1 cellular context compared by ENCODE assay signal in the genomic region with DNA sequence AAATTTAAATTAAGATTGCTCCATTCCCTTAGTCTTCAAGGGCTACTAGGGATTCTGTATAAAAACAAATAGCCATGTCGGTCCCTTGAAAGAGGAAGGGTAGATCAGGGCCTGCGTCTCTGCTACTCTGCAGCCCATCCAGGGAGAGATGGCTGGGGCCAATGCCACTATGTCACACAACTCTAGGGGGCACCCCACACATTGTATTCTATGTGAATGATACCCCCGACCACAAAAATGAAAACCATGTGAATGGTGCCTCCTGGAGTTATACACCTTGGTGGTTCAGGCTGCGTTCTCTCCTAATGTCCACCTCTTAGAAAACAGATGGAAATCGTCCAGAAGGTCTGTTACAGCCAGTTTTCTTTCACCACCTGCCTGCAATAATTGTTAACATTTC.
TF ChIP-seq lines count a peak whose summit lies in the region.

No MANE protein-coding gene starts in this region.

TF ChIP-seq in WTC11, 78 proteins besides CTCF, POLR2A, EP300 and RAD21:
- TF ChIP-seq, protein P1, sequence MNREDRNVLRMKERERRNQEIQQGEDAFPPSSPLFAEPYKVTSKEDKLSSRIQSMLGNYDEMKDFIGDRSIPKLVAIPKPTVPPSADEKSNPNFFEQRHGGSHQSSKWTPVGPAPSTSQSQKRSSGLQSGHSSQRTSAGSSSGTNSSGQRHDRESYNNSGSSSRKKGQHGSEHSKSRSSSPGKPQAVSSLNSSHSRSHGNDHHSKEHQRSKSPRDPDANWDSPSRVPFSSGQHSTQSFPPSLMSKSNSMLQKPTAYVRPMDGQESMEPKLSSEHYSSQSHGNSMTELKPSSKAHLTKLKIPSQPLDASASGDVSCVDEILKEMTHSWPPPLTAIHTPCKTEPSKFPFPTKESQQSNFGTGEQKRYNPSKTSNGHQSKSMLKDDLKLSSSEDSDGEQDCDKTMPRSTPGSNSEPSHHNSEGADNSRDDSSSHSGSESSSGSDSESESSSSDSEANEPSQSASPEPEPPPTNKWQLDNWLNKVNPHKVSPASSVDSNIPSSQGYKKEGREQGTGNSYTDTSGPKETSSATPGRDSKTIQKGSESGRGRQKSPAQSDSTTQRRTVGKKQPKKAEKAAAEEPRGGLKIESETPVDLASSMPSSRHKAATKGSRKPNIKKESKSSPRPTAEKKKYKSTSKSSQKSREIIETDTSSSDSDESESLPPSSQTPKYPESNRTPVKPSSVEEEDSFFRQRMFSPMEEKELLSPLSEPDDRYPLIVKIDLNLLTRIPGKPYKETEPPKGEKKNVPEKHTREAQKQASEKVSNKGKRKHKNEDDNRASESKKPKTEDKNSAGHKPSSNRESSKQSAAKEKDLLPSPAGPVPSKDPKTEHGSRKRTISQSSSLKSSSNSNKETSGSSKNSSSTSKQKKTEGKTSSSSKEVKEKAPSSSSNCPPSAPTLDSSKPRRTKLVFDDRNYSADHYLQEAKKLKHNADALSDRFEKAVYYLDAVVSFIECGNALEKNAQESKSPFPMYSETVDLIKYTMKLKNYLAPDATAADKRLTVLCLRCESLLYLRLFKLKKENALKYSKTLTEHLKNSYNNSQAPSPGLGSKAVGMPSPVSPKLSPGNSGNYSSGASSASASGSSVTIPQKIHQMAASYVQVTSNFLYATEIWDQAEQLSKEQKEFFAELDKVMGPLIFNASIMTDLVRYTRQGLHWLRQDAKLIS (CRISPR knock-in tag; IDR thresholded peaks at IDR 0.05; ENCODE audit: borderline replicate concordance): no peak
- TF ChIP-seq, protein P2, sequence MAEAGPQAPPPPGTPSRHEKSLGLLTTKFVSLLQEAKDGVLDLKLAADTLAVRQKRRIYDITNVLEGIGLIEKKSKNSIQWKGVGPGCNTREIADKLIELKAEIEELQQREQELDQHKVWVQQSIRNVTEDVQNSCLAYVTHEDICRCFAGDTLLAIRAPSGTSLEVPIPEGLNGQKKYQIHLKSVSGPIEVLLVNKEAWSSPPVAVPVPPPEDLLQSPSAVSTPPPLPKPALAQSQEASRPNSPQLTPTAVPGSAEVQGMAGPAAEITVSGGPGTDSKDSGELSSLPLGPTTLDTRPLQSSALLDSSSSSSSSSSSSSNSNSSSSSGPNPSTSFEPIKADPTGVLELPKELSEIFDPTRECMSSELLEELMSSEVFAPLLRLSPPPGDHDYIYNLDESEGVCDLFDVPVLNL (CRISPR knock-in tag; IDR thresholded peaks at IDR 0.05; ENCODE audit: borderline replicate concordance, low read depth): no peak
- no peak for TF ChIP-seq JUN (CRISPR knock-in tag; IDR thresholded peaks at IDR 0.05)
- no peak for TF ChIP-seq TP53 (CRISPR knock-in tag; IDR thresholded peaks at IDR 0.05)
- TF ChIP-seq, protein P3, sequence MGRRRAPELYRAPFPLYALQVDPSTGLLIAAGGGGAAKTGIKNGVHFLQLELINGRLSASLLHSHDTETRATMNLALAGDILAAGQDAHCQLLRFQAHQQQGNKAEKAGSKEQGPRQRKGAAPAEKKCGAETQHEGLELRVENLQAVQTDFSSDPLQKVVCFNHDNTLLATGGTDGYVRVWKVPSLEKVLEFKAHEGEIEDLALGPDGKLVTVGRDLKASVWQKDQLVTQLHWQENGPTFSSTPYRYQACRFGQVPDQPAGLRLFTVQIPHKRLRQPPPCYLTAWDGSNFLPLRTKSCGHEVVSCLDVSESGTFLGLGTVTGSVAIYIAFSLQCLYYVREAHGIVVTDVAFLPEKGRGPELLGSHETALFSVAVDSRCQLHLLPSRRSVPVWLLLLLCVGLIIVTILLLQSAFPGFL (CRISPR knock-in tag; IDR thresholded peaks at IDR 0.05; ENCODE audit: borderline replicate concordance): no peak
- TF ChIP-seq, protein P4, sequence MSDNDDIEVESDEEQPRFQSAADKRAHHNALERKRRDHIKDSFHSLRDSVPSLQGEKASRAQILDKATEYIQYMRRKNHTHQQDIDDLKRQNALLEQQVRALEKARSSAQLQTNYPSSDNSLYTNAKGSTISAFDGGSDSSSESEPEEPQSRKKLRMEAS (CRISPR knock-in tag; IDR thresholded peaks at IDR 0.05): no peak
- no peak for TF ChIP-seq EMX1 (CRISPR knock-in tag; IDR thresholded peaks at IDR 0.05)
- TF ChIP-seq, protein P5, sequence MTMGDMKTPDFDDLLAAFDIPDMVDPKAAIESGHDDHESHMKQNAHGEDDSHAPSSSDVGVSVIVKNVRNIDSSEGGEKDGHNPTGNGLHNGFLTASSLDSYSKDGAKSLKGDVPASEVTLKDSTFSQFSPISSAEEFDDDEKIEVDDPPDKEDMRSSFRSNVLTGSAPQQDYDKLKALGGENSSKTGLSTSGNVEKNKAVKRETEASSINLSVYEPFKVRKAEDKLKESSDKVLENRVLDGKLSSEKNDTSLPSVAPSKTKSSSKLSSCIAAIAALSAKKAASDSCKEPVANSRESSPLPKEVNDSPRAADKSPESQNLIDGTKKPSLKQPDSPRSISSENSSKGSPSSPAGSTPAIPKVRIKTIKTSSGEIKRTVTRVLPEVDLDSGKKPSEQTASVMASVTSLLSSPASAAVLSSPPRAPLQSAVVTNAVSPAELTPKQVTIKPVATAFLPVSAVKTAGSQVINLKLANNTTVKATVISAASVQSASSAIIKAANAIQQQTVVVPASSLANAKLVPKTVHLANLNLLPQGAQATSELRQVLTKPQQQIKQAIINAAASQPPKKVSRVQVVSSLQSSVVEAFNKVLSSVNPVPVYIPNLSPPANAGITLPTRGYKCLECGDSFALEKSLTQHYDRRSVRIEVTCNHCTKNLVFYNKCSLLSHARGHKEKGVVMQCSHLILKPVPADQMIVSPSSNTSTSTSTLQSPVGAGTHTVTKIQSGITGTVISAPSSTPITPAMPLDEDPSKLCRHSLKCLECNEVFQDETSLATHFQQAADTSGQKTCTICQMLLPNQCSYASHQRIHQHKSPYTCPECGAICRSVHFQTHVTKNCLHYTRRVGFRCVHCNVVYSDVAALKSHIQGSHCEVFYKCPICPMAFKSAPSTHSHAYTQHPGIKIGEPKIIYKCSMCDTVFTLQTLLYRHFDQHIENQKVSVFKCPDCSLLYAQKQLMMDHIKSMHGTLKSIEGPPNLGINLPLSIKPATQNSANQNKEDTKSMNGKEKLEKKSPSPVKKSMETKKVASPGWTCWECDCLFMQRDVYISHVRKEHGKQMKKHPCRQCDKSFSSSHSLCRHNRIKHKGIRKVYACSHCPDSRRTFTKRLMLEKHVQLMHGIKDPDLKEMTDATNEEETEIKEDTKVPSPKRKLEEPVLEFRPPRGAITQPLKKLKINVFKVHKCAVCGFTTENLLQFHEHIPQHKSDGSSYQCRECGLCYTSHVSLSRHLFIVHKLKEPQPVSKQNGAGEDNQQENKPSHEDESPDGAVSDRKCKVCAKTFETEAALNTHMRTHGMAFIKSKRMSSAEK (CRISPR knock-in tag; IDR thresholded peaks at IDR 0.05; ENCODE audit: borderline replicate concordance): no peak
- TF ChIP-seq NFYB (CRISPR knock-in tag; conservative IDR thresholded peaks at IDR 0.05; ENCODE audit: low read depth): no peak
- TF ChIP-seq, protein P6, sequence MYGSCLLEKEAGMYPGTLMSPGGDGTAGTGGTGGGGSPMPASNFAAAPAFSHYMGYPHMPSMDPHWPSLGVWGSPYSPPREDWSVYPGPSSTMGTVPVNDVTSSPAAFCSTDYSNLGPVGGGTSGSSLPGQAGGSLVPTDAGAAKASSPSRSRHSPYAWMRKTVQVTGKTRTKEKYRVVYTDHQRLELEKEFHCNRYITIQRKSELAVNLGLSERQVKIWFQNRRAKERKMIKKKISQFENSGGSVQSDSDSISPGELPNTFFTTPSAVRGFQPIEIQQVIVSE (CRISPR knock-in tag; IDR thresholded peaks at IDR 0.05; ENCODE audit: borderline replicate concordance): no peak
- TF ChIP-seq ZNF232 (CRISPR knock-in tag; IDR thresholded peaks at IDR 0.05): no peak
- TF ChIP-seq KAT7 (CRISPR knock-in tag; IDR thresholded peaks at IDR 0.05; ENCODE audit: borderline replicate concordance): no peak
- TF ChIP-seq SOX15 (CRISPR knock-in tag; IDR thresholded peaks at IDR 0.05): no peak
- TF ChIP-seq ESRRA (CRISPR knock-in tag; IDR thresholded peaks at IDR 0.05; ENCODE audit: borderline replicate concordance): no peak
- TF ChIP-seq SMAD4 (CRISPR knock-in tag; IDR thresholded peaks at IDR 0.05): no peak
- no peak for TF ChIP-seq ZNF317 (CRISPR knock-in tag; IDR thresholded peaks at IDR 0.05; ENCODE audit: borderline replicate concordance, low read depth)
- TF ChIP-seq NFATC4 (CRISPR knock-in tag; IDR thresholded peaks at IDR 0.05): no peak
- TF ChIP-seq PRRX2 (CRISPR knock-in tag; IDR thresholded peaks at IDR 0.05): no peak
- no peak for TF ChIP-seq TCF7 (CRISPR knock-in tag; IDR thresholded peaks at IDR 0.05; ENCODE audit: low read depth)
